ENCODE assay signal across 17 cellular contexts in genomic region chr5:132057498-132058255, GRCh38. TPM values are rescaled to one million over a fixed set of nuclear protein-coding genes. Genes with fewer than 3 reads are reported as not detected.
DNase-seq lines count a peak whose midpoint lies in the region; ATAC-seq, FAIRE-seq and TF ChIP-seq lines count a peak whose summit lies in the region.
"Had no signal": no experiment of that assay in that cellular context is flagged by ENCODE, and none has a peak within 500 bp of the region (broad histone marks: within the 10 kb centered on the region; RNA-seq: fewer than 3 reads in every experiment).

No MANE protein-coding gene starts in this region.

- peak; percentile 4 for DNase-seq in activated CD4-positive, alpha-beta T cell treated with anti-CD3 and anti-CD28 coated beads for 36 hours
- no peak for DNase-seq in activated CD4-positive, alpha-beta T cell treated with anti-CD3 and anti-CD28 coated beads for 48 hours
- DNase-seq in H9 (peak; percentile 12), bronchial epithelial cell (ENCODE audit: low read depth) (no peak), neural progenitor cell (ENCODE audit: low spot score) (no peak), GM19239 (ENCODE audit: insufficient read length, low spot score) (no peak)
- DNase-seq: Kasumi-1, NCI-H1694, NCI-H510A, retina had no signal

- H3K9ac ChIP-seq in H9 (ENCODE audit: extremely low read depth, insufficient read length, low read length) = no peak overlapping the region
- no peak overlapping the region for H3K9ac ChIP-seq in neural progenitor cell

- peaks cover 27% of the 10 kb centered on the region for H3K4me1 Mint-ChIP-seq in activated CD4-positive, alpha-beta T cell treated with anti-CD3 and anti-CD28 coated beads for 36 hours
- peaks cover 3 to 14% of the 10 kb centered on the region in 2 experiments; a peak in 2 of 4 replicates for H3K4me1 Mint-ChIP-seq in H9
- no peaks in the 10 kb centered on the region for H3K4me1 Mint-ChIP-seq in neural progenitor cell
- H3K4me1 Mint-ChIP-seq: nephron had no signal

- H2BK12ac ChIP-seq in H9 (ENCODE audit: insufficient read length, low read depth, low read length) = no peak overlapping the region

- no peaks in the 10 kb centered on the region for H3K36me3 ChIP-seq in bronchial epithelial cell (ENCODE audit: control insufficient read depth, insufficient read depth, low read length)
- no peaks in the 10 kb centered on the region for H3K36me3 ChIP-seq in neural progenitor cell

- intact Hi-C loops in activated CD4-positive, alpha-beta T cell treated with anti-CD3 and anti-CD28 coated beads for 36 hours (cut with DNase I, micrococcal nuclease) = no loop called here

- H3K4me3 ChIP-seq in bronchial epithelial cell (ENCODE audit: low read depth, low read length) (no peak overlapping the region), neural progenitor cell (no peak overlapping the region)
- H3K4me3 ChIP-seq: A549, SK-N-MC had no signal

- H3K4me1 ChIP-seq in H9 (ENCODE audit: insufficient read depth, low read length) (no peaks in the 10 kb centered on the region), neural progenitor cell (no peaks in the 10 kb centered on the region)
- H3K4me1 ChIP-seq: A549 had no signal

- FAIRE-seq in bronchial epithelial cell (lab: Jason Lieb, UNC) (peak; percentile 83), GM19239 (lab: Jason Lieb, UNC) (no peak)
- FAIRE-seq: A549, G401.6 had no signal

- no peak overlapping the region for H3K23ac ChIP-seq in H9 (ENCODE audit: insufficient read length, low read depth, low read length)

- POLR2A ChIA-PET in activated CD4-positive, alpha-beta T cell treated with anti-CD3 and anti-CD28 coated beads for 36 hours (lab: Charles Lee) = interaction anchor here (0.6 kb wide), 1 partner anchor 390 kb away, joined by 7 read pairs; no protein-coding TSS in a partner anchor

- H3K79me2 ChIP-seq in H9 (ENCODE audit: insufficient read depth, low read length) (no peaks in the 10 kb centered on the region), neural progenitor cell (ENCODE audit: low read depth) (no peaks in the 10 kb centered on the region)

- H3K56ac ChIP-seq in H9 (ENCODE audit: insufficient read length, low read depth, low read length) = no peak overlapping the region

- H3K9me3 ChIP-seq in H9 (ENCODE audit: control insufficient read depth, low read depth, low read length) = no peaks in the 10 kb centered on the region
- no peaks in the 10 kb centered on the region for H3K9me3 ChIP-seq in neural progenitor cell (ENCODE audit: low read depth)
- H3K9me3 ChIP-seq: A549 had no signal

- no peaks in the 10 kb centered on the region for H3K23me2 ChIP-seq in H9 (ENCODE audit: insufficient read length, low read depth, low read length, poor library complexity, severe bottlenecking)

- no peak overlapping the region for H3K27ac ChIP-seq in H9 (ENCODE audit: insufficient read length, low read depth, low read length)
- H3K27ac ChIP-seq in neural progenitor cell = no peak overlapping the region
- H3K27ac ChIP-seq: A549, SK-N-MC had no signal

- H3K4me3 Mint-ChIP-seq in activated CD4-positive, alpha-beta T cell treated with anti-CD3 and anti-CD28 coated beads for 36 hours = no peak overlapping the region
- H3K4me3 Mint-ChIP-seq in H9 (no peak overlapping the region), neural progenitor cell (no peak overlapping the region)
- H3K4me3 Mint-ChIP-seq: nephron had no signal

- no peaks in the 10 kb centered on the region for H3F3A ChIP-seq in neural progenitor cell (ENCODE audit: low read depth)

- peaks cover 2% of the 10 kb centered on the region for H3K27me3 Mint-ChIP-seq in activated CD4-positive, alpha-beta T cell treated with anti-CD3 and anti-CD28 coated beads for 36 hours
- peaks cover 2% of the 10 kb centered on the region; the same call in 1 of the 2 replicates for H3K27me3 Mint-ChIP-seq in H9 (ENCODE audit: low read depth)
- H3K27me3 Mint-ChIP-seq in neural progenitor cell (ENCODE audit: insufficient read depth, low read depth) = peaks cover 5% of the 10 kb centered on the region

- H3K14ac ChIP-seq in H9 (ENCODE audit: insufficient read depth, low read length) = no peak overlapping the region

- no peak for ATAC-seq in activated CD4-positive, alpha-beta T cell treated with anti-CD3 and anti-CD28 coated beads for 36 hours
- ATAC-seq in HG03460 (IDR thresholded peaks at IDR 0.05; ENCODE audit: unreplicated experiment) (no peak), HG02610 (IDR thresholded peaks at IDR 0.05; ENCODE audit: unreplicated experiment) (no peak)
- ATAC-seq: A549 had no signal

- H2AK5ac ChIP-seq in H9 (ENCODE audit: insufficient read length, low read length) = no peak overlapping the region

- H2AFZ ChIP-seq in H9 (ENCODE audit: low read length) (no peak overlapping the region), neural progenitor cell (replicated peaks) (no peak overlapping the region)

- H3K18ac ChIP-seq in H9 (ENCODE audit: insufficient read length, low read depth, low read length) = no peak overlapping the region

- no peaks in the 10 kb centered on the region for H4K20me1 ChIP-seq in H9 (ENCODE audit: control insufficient read depth, insufficient read depth, insufficient read length)
- no peaks in the 10 kb centered on the region for H4K20me1 ChIP-seq in neural progenitor cell (ENCODE audit: low read depth)

- no CpG with 5 or more reads among the region's 12 CpGs for WGBS in H9 (ENCODE audit: extremely low coverage, insufficient read length, low lambda C conversion rate)

- no peak overlapping the region for H4K91ac ChIP-seq in H9 (ENCODE audit: insufficient read length, low read depth, low read length)

- no peak overlapping the region for H2BK15ac ChIP-seq in H9 (ENCODE audit: low read depth, low read length)

- no peaks in the 10 kb centered on the region for H3K36me3 Mint-ChIP-seq in activated CD4-positive, alpha-beta T cell treated with anti-CD3 and anti-CD28 coated beads for 36 hours (ENCODE audit: low read depth)
- H3K36me3 Mint-ChIP-seq in H9 (ENCODE audit: insufficient read depth in 1 of 3, low read depth in 3 of 3) (no peaks in the 10 kb centered on the region), neural progenitor cell (no peaks in the 10 kb centered on the region)

- no peak overlapping the region for H2BK20ac ChIP-seq in H9 (ENCODE audit: low read depth, low read length, poor library complexity, severe bottlenecking)

- H4K5ac ChIP-seq in H9 (ENCODE audit: insufficient read length, low read depth, low read length) = no peak overlapping the region

- no peak overlapping the region for H4K8ac ChIP-seq in H9 (replicated peaks; ENCODE audit: insufficient read length, low read depth, low read length)

- H3K4ac ChIP-seq in H9 (ENCODE audit: low read depth, low read length) = no peak overlapping the region

- no peak overlapping the region for H2BK120ac ChIP-seq in H9 (ENCODE audit: low read depth, low read length, poor library complexity, severe bottlenecking)

- H3K27ac Mint-ChIP-seq in activated CD4-positive, alpha-beta T cell treated with anti-CD3 and anti-CD28 coated beads for 36 hours = no peak overlapping the region
- no peak overlapping the region for H3K27ac Mint-ChIP-seq in H9
- H3K27ac Mint-ChIP-seq in neural progenitor cell = peak overlapping the region; percentile 2
- H3K27ac Mint-ChIP-seq: nephron had no signal

- no peak overlapping the region for H3T11ph ChIP-seq in H9 (ENCODE audit: low read length)

- TF ChIP-seq CTCF in H9 (conservative IDR thresholded peaks at IDR 0.05) = no peak
- TF ChIP-seq CTCF in bronchial epithelial cell (IDR thresholded peaks at IDR 0.05; ENCODE audit: insufficient read depth, low read length, severe bottlenecking) = no peak
- TF ChIP-seq CTCF in neural progenitor cell (IDR thresholded peaks at IDR 0.05) = no peak

- H3K4me2 ChIP-seq in H9 (ENCODE audit: insufficient read depth, insufficient read length, low read length) (no peak overlapping the region), neural progenitor cell (no peak overlapping the region)
- H3K4me2 ChIP-seq: A549 had no signal

- H3K79me1 ChIP-seq in H9 (ENCODE audit: insufficient read depth, low read depth, low read length, poor library complexity, severe bottlenecking) = no peaks in the 10 kb centered on the region

- H3K9me3 Mint-ChIP-seq in activated CD4-positive, alpha-beta T cell treated with anti-CD3 and anti-CD28 coated beads for 36 hours (ENCODE audit: low read depth) = no peaks in the 10 kb centered on the region
- no peaks in the 10 kb centered on the region for H3K9me3 Mint-ChIP-seq in H9
- H3K9me3 Mint-ChIP-seq in neural progenitor cell = no peaks in the 10 kb centered on the region
- H3K9me3 Mint-ChIP-seq: nephron had no signal

- CTCF ChIA-PET in activated CD4-positive, alpha-beta T cell treated with anti-CD3 and anti-CD28 coated beads for 36 hours (lab: Charles Lee) = interaction anchor here (0.7 to 1.1 kb wide), 3 partner anchors 104 to 526 kb away, joined by 3 to 4 read pairs (median 3); no protein-coding TSS in a partner anchor

- H3K27me3 ChIP-seq in H9 (ENCODE audit: insufficient read depth, low read length) (no peaks in the 10 kb centered on the region), bronchial epithelial cell (ENCODE audit: control insufficient read depth, insufficient read depth, low read length) (no peaks in the 10 kb centered on the region), neural progenitor cell (no peaks in the 10 kb centered on the region)

- H2BK5ac ChIP-seq in H9 (ENCODE audit: insufficient read length, low read length) = no peak overlapping the region

RNA-seq across cellular contexts. Expression of gene IL3, which starts 2.8 kb away (rescaled TPM):
- 10 to 100 TPM; 10.8 to 11.6 TPM for total RNA-seq in activated CD4-positive, alpha-beta T cell treated with anti-CD3 and anti-CD28 coated beads for 36 hours
- total RNA-seq in H9 (2021) (not detected in 2 replicates), bronchial epithelial cell (not detected in 2 replicates), neural progenitor cell (ENCODE audit: low replicate concordance) (not detected in 2 replicates)
- total RNA-seq: lower leg skin had no signal

RNA-seq across cellular contexts. Expression of gene CSF2, which starts 15.9 kb away (rescaled TPM):
- total RNA-seq in activated CD4-positive, alpha-beta T cell treated with anti-CD3 and anti-CD28 coated beads for 36 hours = 10 to 100 TPM; 52.6 to 59.5 TPM
- not detected in 2 replicates for total RNA-seq in H9 (2021)
- not detected in 2 replicates for total RNA-seq in bronchial epithelial cell
- total RNA-seq in neural progenitor cell (ENCODE audit: low replicate concordance) = not detected in 2 replicates
- total RNA-seq: lower leg skin had no signal

RNA-seq across cellular contexts. Expression of gene ACSL6, which starts 46.2 kb away (rescaled TPM):
- total RNA-seq in activated CD4-positive, alpha-beta T cell treated with anti-CD3 and anti-CD28 coated beads for 36 hours = 1 to 10 TPM; 3.1 to 3.3 TPM
- total RNA-seq in H9 (2021) (1.3 and 1.6 TPM in 2 replicates), bronchial epithelial cell (0.13 and 0.26 TPM in 2 replicates), neural progenitor cell (ENCODE audit: low replicate concordance) (not detected in 2 replicates)

Comparison
In these comparisons a context has a peak if more than half of its experiments do, and no peak if none do; other contexts are left out.
1. DNase-seq: peak in activated CD4-positive, alpha-beta T cell treated with anti-CD3 and anti-CD28 coated beads for 36 hours (single experiment) and H9 (single experiment); none in activated CD4-positive, alpha-beta T cell treated with anti-CD3 and anti-CD28 coated beads for 48 hours (single experiment), bronchial epithelial cell (single experiment), neural progenitor cell (single experiment) and GM19239 (single experiment).
2. RNA of gene IL3, which starts 2.8 kb away (total RNA-seq): 10.8 to 11.6 TPM in activated CD4-positive, alpha-beta T cell treated with anti-CD3 and anti-CD28 coated beads for 36 hours; not detected in H9, not detected in bronchial epithelial cell and not detected in neural progenitor cell; every median in the first group is over 10 times any median in the second.
3. RNA of gene CSF2, which starts 15.9 kb away (total RNA-seq): 52.6 to 59.5 TPM in activated CD4-positive, alpha-beta T cell treated with anti-CD3 and anti-CD28 coated beads for 36 hours; not detected in H9, not detected in bronchial epithelial cell and not detected in neural progenitor cell; every median in the first group is over 10 times any median in the second.